8 cellular contexts compared by ENCODE assay signal in the genomic region with DNA sequence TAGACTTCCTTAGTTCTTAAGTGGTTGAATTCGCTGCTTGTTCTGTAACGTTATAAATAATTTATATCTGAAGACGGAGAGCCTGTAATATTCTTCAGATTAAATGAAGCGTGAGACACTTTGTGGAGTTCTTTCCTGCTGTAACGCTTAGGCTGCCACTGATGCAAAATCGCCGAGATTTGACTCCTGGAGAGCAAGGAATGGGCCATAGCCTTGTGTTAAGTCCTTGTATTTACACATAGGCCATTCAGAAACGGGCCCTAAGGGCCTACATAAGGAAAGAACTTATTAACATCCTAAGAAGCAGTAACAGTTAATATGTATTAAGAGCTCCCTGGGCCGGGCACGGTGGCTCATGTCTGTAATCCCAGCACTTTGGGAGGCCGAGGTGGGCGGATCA. TPM values are rescaled to one million over a fixed set of nuclear protein-coding genes. Genes with fewer than 3 reads are reported as not detected.
DNase-seq lines count a peak whose midpoint lies in the region; ATAC-seq and TF ChIP-seq lines count a peak whose summit lies in the region.

No MANE protein-coding gene starts in this region.

- CTCF ChIA-PET in Calu3 (lab: Charles Lee), result no interaction called here
- CTCF ChIA-PET in PC-3 (lab: Charles Lee), result no interaction called here

- H3K9me3 ChIP-seq in PC-3 (ENCODE audit: low read length), result no peaks in the 10 kb centered on the region
- H3K9me3 ChIP-seq in esophagus (ENCODE audit: control insufficient read depth in 2 of 2, insufficient read depth in 1 of 2, low read depth in 1 of 2, low read length in 1 of 2), result no peaks in the 10 kb centered on the region
- H3K9me3 ChIP-seq in trophoblast cell (ENCODE audit: insufficient read depth, low read depth, low read length), result no peaks in the 10 kb centered on the region

- H3K4ac ChIP-seq in trophoblast cell (ENCODE audit: low read depth, low read length), result peak overlapping the region; percentile 92

- DNase-seq in Calu3, result no peak
- DNase-seq in PC-3, result no peak
- DNase-seq in trophoblast cell, result no peak
- DNase-seq in stimulated activated CD4-positive, alpha-beta T cell treated with anti-CD3 and anti-CD28 coated beads, Interleukin-2, amount 100 ng/mL, for 24 hours, result no peak
- DNase-seq in NCI-H524 treated with DMSO at 0.1 percent for 48 hours (lab: John Stamatoyannopoulos, UW), result no peak
- no peak for DNase-seq in stimulated activated CD4-positive, alpha-beta T cell treated with anti-CD3 and anti-CD28 coated beads, Interleukin-15, amount 100 ng/mL, for 24 hours

- POLR2A ChIA-PET in PC-3 (lab: Charles Lee; ENCODE audit: unreplicated experiment), result no interaction called here

- H3K4me3 ChIP-seq in PC-3 (ENCODE audit: low read length) (peak overlapping the region; percentile 99), esophagus (ENCODE audit: low read depth in 1 of 2, low read length in 2 of 2) (peak overlapping the region; percentile 77 to 88), trophoblast cell (ENCODE audit: low read depth, low read length) (no peak overlapping the region)

- intact Hi-C loops in Calu3 (cut with micrococcal nuclease; ENCODE audit: unreplicated experiment), result no loop called here
- intact Hi-C loops in PC-3 (cut with micrococcal nuclease), result loop anchor here (2.0 kb wide), 1 partner anchor 33 kb away; the partner anchor contains the start of genes CTNS and SHPK

- no peaks in the 10 kb centered on the region for H3K9me3 Mint-ChIP-seq in Calu3 (ENCODE audit: low read depth, unreplicated experiment)

- BruUV-seq in Calu3 (replicated peaks; lab: Mats Ljungman, UMichigan), result no TSS peak
- no TSS peak for BruUV-seq in PC-3 (replicated peaks; lab: Mats Ljungman, UMichigan)

- H3K4me2 ChIP-seq in PC-3 (ENCODE audit: low read length) (peak overlapping the region; percentile 82), trophoblast cell (ENCODE audit: low read length) (peak overlapping the region; percentile 76)

- H3K23ac ChIP-seq in trophoblast cell (ENCODE audit: low read length), result no peak overlapping the region

- H4K20me1 ChIP-seq in PC-3 (ENCODE audit: low read length), result peaks cover 13% of the 10 kb centered on the region; the same call in 1 of the 2 replicates

- no peaks in the 10 kb centered on the region for H3F3A ChIP-seq in PC-3 (ENCODE audit: low read length, unreplicated experiment)

- H3K27ac ChIP-seq in PC-3 (ENCODE audit: low read length) (no peak overlapping the region), esophagus (ENCODE audit: low read depth in 2 of 2, low read length in 1 of 2) (no peak overlapping the region), trophoblast cell (ENCODE audit: low read depth, low read length) (no peak overlapping the region)

- H3K4me1 Mint-ChIP-seq in Calu3 (ENCODE audit: low read depth, unreplicated experiment), result peaks cover 10% of the 10 kb centered on the region

- no peaks in the 10 kb centered on the region for H3K9me2 ChIP-seq in PC-3 (replicated peaks; ENCODE audit: low read length)

- no peak overlapping the region for H2AK5ac ChIP-seq in trophoblast cell (ENCODE audit: low read length)

- H3K9ac ChIP-seq in PC-3 (ENCODE audit: low read length), result peak overlapping the region; percentile 95
- no peak overlapping the region for H3K9ac ChIP-seq in trophoblast cell (ENCODE audit: low read length)

- no peaks in the 10 kb centered on the region for H3K27me3 ChIP-seq in PC-3 (ENCODE audit: low read length)
- H3K27me3 ChIP-seq in esophagus (ENCODE audit: control insufficient read depth in 1 of 2, insufficient read depth in 2 of 2, low read length in 2 of 2), result no peaks in the 10 kb centered on the region
- H3K27me3 ChIP-seq in trophoblast cell (ENCODE audit: insufficient read depth, low read length), result no peaks in the 10 kb centered on the region

- peak overlapping the region; percentile 82 for H3K27ac Mint-ChIP-seq in Calu3 (ENCODE audit: unreplicated experiment)

- 37 to 38% methylated on average over 12 of the region's 12 CpGs for WGBS in esophagus, 2 donors
- WGBS in trophoblast cell (ENCODE audit: extremely low coverage, insufficient coverage, insufficient read length), result no CpG with 5 or more reads among the region's 12 CpGs

- H3K14ac ChIP-seq in trophoblast cell (ENCODE audit: low read length), result no peak overlapping the region

- no peaks in the 10 kb centered on the region for H3K27me3 Mint-ChIP-seq in Calu3 (ENCODE audit: unreplicated experiment)

- peak overlapping the region; percentile 91 for H3K4me3 Mint-ChIP-seq in Calu3 (ENCODE audit: low read depth, unreplicated experiment)

- H4K91ac ChIP-seq in trophoblast cell (ENCODE audit: low read depth, low read length), result no peak overlapping the region

- H2AFZ ChIP-seq in PC-3 (ENCODE audit: low read length), result no peak overlapping the region
- no peak overlapping the region for H2AFZ ChIP-seq in trophoblast cell (ENCODE audit: insufficient read depth, low read length, poor library complexity)

- H2BK5ac ChIP-seq in trophoblast cell (ENCODE audit: low read depth, low read length, poor library complexity), result no peak overlapping the region

- no peak for ATAC-seq in PC-3
- ATAC-seq in GM19324 (IDR thresholded peaks at IDR 0.05; ENCODE audit: low FRiP score, unreplicated experiment), result no peak

- TF ChIP-seq CTCF in Calu3 (IDR thresholded peaks at IDR 0.05; ENCODE audit: unreplicated experiment), result no peak
- no peak for TF ChIP-seq CTCF in PC-3 (conservative IDR thresholded peaks at IDR 0.05; ENCODE audit: low read depth, low read length)

- no peak overlapping the region for H3K18ac ChIP-seq in trophoblast cell (ENCODE audit: low read length)

- no peak overlapping the region for H2BK12ac ChIP-seq in trophoblast cell (ENCODE audit: low read length)

- no peak overlapping the region for H2BK120ac ChIP-seq in trophoblast cell (ENCODE audit: insufficient read depth, low read length, poor library complexity)

- H4K12ac ChIP-seq in trophoblast cell (ENCODE audit: low read depth, low read length), result no peak overlapping the region

- no peaks in the 10 kb centered on the region for H3K36me3 ChIP-seq in PC-3 (ENCODE audit: low read depth, low read length)
- H3K36me3 ChIP-seq in esophagus (ENCODE audit: control insufficient read depth in 2 of 2, insufficient read depth in 2 of 2, low read length in 1 of 2), result peaks cover 0 to 7% of the 10 kb centered on the region in 2 donors
- H3K36me3 ChIP-seq in trophoblast cell (ENCODE audit: control insufficient read depth in 1 of 2, insufficient read depth in 2 of 2, low read length in 2 of 2), result peaks cover 15 to 17% of the 10 kb centered on the region in 2 experiments

- H3K4me1 ChIP-seq in PC-3 (ENCODE audit: insufficient read depth, low read length) (peaks cover 11% of the 10 kb centered on the region; the same call in 1 of the 2 replicates), esophagus (ENCODE audit: control insufficient read depth in 2 of 2, insufficient read depth in 2 of 2, low read length in 1 of 2) (peaks cover 3% of the 10 kb centered on the region in 2 donors), trophoblast cell (ENCODE audit: control insufficient read depth in 1 of 2, insufficient read depth in 2 of 2, low read length in 2 of 2) (peaks cover 11 to 18% of the 10 kb centered on the region in 2 experiments)

- H3K79me2 ChIP-seq in PC-3 (ENCODE audit: low read length), result peaks cover 47% of the 10 kb centered on the region
- peaks cover 23% of the 10 kb centered on the region for H3K79me2 ChIP-seq in trophoblast cell (ENCODE audit: control insufficient read depth, insufficient read depth, low read length, poor library complexity)

- peaks cover 15% of the 10 kb centered on the region for H3K79me1 ChIP-seq in trophoblast cell (ENCODE audit: low read length)

- H3K36me3 Mint-ChIP-seq in Calu3 (ENCODE audit: insufficient read depth, unreplicated experiment), result peaks cover 58% of the 10 kb centered on the region

- H4K8ac ChIP-seq in trophoblast cell (ENCODE audit: low read depth, low read length), result no peak overlapping the region

RNA-seq across cellular contexts. Expression of gene EMC6, which starts 0.9 kb away (rescaled TPM):
- 38.2 and 42.9 TPM in 2 replicates for total RNA-seq in Calu3 (2022)
- total RNA-seq in PC-3 (2014; rRNA removed), result 56.5 and 60.4 TPM in 2 replicates
- polyA plus RNA-seq in esophagus, result 10 to 100 TPM; 50.6 to 73.3 TPM
- polyA plus RNA-seq in trophoblast cell (2013), result 115 and 116 TPM in 2 replicates

RNA-seq across cellular contexts. Expression of gene TAX1BP3, which starts 1.2 kb away (rescaled TPM):
- total RNA-seq in Calu3 (2022), result 63.9 and 66.1 TPM in 2 replicates
- 87.7 and 100 TPM in 2 replicates for total RNA-seq in PC-3 (2014; rRNA removed)
- polyA plus RNA-seq in esophagus, result 100 to 1,000 TPM; 158 to 248 TPM
- polyA plus RNA-seq in trophoblast cell (2013), result 98.6 and 103 TPM in 2 replicates

RNA-seq across cellular contexts. Expression of gene P2RX5, which starts 26.4 kb away (rescaled TPM):
- 11.1 and 11.6 TPM in 2 replicates for total RNA-seq in Calu3 (2022)
- 13.0 and 19.3 TPM in 2 replicates for total RNA-seq in PC-3 (2014; rRNA removed)
- polyA plus RNA-seq in esophagus, result 1 to 10 TPM in 1 of 2 donors, under 1 TPM in 1; 0.36 to 1.8 TPM
- 0.18 and 0.27 TPM in 2 replicates for polyA plus RNA-seq in trophoblast cell (2013)

RNA-seq across cellular contexts. Expression of gene CTNS, which starts 33.0 kb away (rescaled TPM):
- total RNA-seq in Calu3 (2022) (5.1 TPM in 2 replicates), PC-3 (2014; rRNA removed) (10.2 and 17.5 TPM in 2 replicates)
- 1 to 10 TPM; 3.6 to 4.1 TPM for polyA plus RNA-seq in esophagus
- polyA plus RNA-seq in trophoblast cell (2013), result 13.4 and 14.2 TPM in 2 replicates

RNA-seq across cellular contexts. Expression of gene SHPK, which starts 33.5 kb away (rescaled TPM):
- total RNA-seq in Calu3 (2022) (8.5 and 9.4 TPM in 2 replicates), PC-3 (2014; rRNA removed) (17.7 and 22.4 TPM in 2 replicates)
- 1 to 10 TPM; 7.2 to 8.5 TPM for polyA plus RNA-seq in esophagus
- polyA plus RNA-seq in trophoblast cell (2013), result 6.7 and 6.9 TPM in 2 replicates
